In the genomic region with DNA sequence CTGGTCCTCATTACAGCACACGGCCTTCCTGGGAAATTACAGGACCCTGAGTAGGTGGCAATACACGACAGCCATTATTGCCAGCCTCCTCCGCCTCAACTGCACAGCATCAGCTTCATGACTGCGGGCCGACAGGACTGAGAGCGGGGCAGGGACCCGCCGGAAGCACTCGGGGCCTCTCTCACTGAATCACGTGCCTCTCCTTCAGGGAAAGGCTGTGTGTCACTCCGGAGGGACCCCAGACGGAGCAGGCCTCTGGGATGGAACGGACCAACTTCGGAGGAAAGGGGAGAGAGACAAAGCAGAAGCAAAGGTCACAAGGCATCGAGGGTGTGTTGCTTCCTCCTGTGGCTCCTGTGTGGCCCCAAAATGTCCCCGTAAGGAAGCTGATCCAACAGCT, we compare ENCODE assay signal across 1 cellular context.
TF ChIP-seq lines count a peak whose summit lies in the region.

No MANE protein-coding gene starts in this region.

TF ChIP-seq in HepG2, 621 proteins besides CTCF, POLR2A, EP300 and RAD21 (continued from another document and continues in another):
- TF ChIP-seq ZNF687 (CRISPR knock-in tag; IDR thresholded peaks at IDR 0.05) (peak; percentile 96), SP4 (CRISPR knock-in tag; IDR thresholded peaks at IDR 0.05) (0 out of 2 replicates have a peak, but pooled peaks have one; percentile 9), GATA4 (IDR thresholded peaks at IDR 0.05; ENCODE audit: borderline replicate concordance, low read depth) (0 out of 2 replicates have a peak, but pooled peaks have one; percentile 3), ZNF883 (CRISPR knock-in tag; IDR thresholded peaks at IDR 0.05; ENCODE audit: not compliant biosample characterization) (peak; percentile 46), ATF2 (CRISPR knock-in tag; IDR thresholded peaks at IDR 0.05) (no peak), SCMH1 (CRISPR knock-in tag; IDR thresholded peaks at IDR 0.05; ENCODE audit: borderline replicate concordance) (no peak), ZNF564 (CRISPR knock-in tag; IDR thresholded peaks at IDR 0.05) (0 out of 2 replicates have a peak, but pooled peaks have one; percentile 23), FOXO1 (CRISPR knock-in tag; IDR thresholded peaks at IDR 0.05) (no peak), ZSCAN31 (CRISPR knock-in tag; IDR thresholded peaks at IDR 0.05; ENCODE audit: low read depth) (0 out of 2 replicates have a peak, but pooled peaks have one; percentile 4), GABPA (IDR thresholded peaks at IDR 0.05; ENCODE audit: low read depth, low read length) (no peak), GABPA (CRISPR knock-in tag; IDR thresholded peaks at IDR 0.05; ENCODE audit: low read depth) (peak; percentile 48; the same call in 1 of the 2 replicates), POGZ (CRISPR knock-in tag; IDR thresholded peaks at IDR 0.05) (0 out of 2 replicates have a peak, but pooled peaks have one; percentile 9), RFXAP (CRISPR knock-in tag; IDR thresholded peaks at IDR 0.05; ENCODE audit: borderline replicate concordance) (no peak), GLI4 (CRISPR knock-in tag; IDR thresholded peaks at IDR 0.05; ENCODE audit: borderline replicate concordance) (0 out of 2 replicates have a peak, but pooled peaks have one; percentile 29), POLR2G (IDR thresholded peaks at IDR 0.05; ENCODE audit: low read depth, low read length) (0 out of 2 replicates have a peak, but pooled peaks have one; percentile 32), NR2C2 (CRISPR knock-in tag; IDR thresholded peaks at IDR 0.05; ENCODE audit: borderline replicate concordance) (peak; percentile 5; the same call in 1 of the 2 replicates), RARA (CRISPR knock-in tag; IDR thresholded peaks at IDR 0.05) (peak; percentile 32; the same call in 1 of the 2 replicates), ZFY (CRISPR knock-in tag; IDR thresholded peaks at IDR 0.05) (peak; percentile 64), ARNT2 (CRISPR knock-in tag; IDR thresholded peaks at IDR 0.05; ENCODE audit: low read depth) (0 out of 2 replicates have a peak, but pooled peaks have one; percentile 22), PHF21A (CRISPR knock-in tag; IDR thresholded peaks at IDR 0.05) (no peak), ZKSCAN1 (IDR thresholded peaks at IDR 0.05; ENCODE audit: low read length) (no peak), KDM5B (CRISPR knock-in tag; IDR thresholded peaks at IDR 0.05; ENCODE audit: borderline replicate concordance) (peak; percentile 18; the same call in 1 of the 2 replicates), ZFP62 (CRISPR knock-in tag; IDR thresholded peaks at IDR 0.05) (no peak), MAZ (IDR thresholded peaks at IDR 0.05; ENCODE audit: borderline replicate concordance, low read depth, low read length) (no peak), MAZ (CRISPR knock-in tag; IDR thresholded peaks at IDR 0.05; ENCODE audit: low read depth) (peak; percentile 41; the same call in 1 of the 2 replicates), FOXP1 (IDR thresholded peaks at IDR 0.05) (no peak), FOXP1 (CRISPR knock-in tag; IDR thresholded peaks at IDR 0.05) (no peak), JUN (CRISPR knock-in tag; IDR thresholded peaks at IDR 0.05) (no peak), ZNF136 (CRISPR knock-in tag; IDR thresholded peaks at IDR 0.05; ENCODE audit: low read depth) (peak; percentile 67; the same call in 1 of the 2 replicates), BHLHE40 (IDR thresholded peaks at IDR 0.05; ENCODE audit: low read length) (peak; percentile 68), TFDP1 (CRISPR knock-in tag; IDR thresholded peaks at IDR 0.05; ENCODE audit: borderline replicate concordance) (peak; percentile 42; the same call in 1 of the 2 replicates), ZBTB7A (CRISPR knock-in tag; IDR thresholded peaks at IDR 0.05) (peak; percentile 64), SIX4 (CRISPR knock-in tag; IDR thresholded peaks at IDR 0.05) (no peak), ATF7-NPFF (CRISPR knock-in tag; IDR thresholded peaks at IDR 0.05; ENCODE audit: low read depth) (peak; percentile 32; the same call in 1 of the 2 replicates), ZNF768 (CRISPR knock-in tag; IDR thresholded peaks at IDR 0.05) (peak; percentile 19; the same call in 1 of the 2 replicates), PHF20 (CRISPR knock-in tag; IDR thresholded peaks at IDR 0.05) (0 out of 2 replicates have a peak, but pooled peaks have one; percentile 13)
- TF ChIP-seq, protein P1, sequence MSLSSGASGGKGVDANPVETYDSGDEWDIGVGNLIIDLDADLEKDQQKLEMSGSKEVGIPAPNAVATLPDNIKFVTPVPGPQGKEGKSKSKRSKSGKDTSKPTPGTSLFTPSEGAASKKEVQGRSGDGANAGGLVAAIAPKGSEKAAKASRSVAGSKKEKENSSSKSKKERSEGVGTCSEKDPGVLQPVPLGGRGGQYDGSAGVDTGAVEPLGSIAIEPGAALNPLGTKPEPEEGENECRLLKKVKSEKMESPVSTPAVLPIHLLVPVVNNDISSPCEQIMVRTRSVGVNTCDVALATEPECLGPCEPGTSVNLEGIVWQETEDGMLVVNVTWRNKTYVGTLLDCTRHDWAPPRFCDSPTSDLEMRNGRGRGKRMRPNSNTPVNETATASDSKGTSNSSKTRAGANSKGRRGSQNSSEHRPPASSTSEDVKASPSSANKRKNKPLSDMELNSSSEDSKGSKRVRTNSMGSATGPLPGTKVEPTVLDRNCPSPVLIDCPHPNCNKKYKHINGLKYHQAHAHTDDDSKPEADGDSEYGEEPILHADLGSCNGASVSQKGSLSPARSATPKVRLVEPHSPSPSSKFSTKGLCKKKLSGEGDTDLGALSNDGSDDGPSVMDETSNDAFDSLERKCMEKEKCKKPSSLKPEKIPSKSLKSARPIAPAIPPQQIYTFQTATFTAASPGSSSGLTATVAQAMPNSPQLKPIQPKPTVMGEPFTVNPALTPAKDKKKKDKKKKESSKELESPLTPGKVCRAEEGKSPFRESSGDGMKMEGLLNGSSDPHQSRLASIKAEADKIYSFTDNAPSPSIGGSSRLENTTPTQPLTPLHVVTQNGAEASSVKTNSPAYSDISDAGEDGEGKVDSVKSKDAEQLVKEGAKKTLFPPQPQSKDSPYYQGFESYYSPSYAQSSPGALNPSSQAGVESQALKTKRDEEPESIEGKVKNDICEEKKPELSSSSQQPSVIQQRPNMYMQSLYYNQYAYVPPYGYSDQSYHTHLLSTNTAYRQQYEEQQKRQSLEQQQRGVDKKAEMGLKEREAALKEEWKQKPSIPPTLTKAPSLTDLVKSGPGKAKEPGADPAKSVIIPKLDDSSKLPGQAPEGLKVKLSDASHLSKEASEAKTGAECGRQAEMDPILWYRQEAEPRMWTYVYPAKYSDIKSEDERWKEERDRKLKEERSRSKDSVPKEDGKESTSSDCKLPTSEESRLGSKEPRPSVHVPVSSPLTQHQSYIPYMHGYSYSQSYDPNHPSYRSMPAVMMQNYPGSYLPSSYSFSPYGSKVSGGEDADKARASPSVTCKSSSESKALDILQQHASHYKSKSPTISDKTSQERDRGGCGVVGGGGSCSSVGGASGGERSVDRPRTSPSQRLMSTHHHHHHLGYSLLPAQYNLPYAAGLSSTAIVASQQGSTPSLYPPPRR (CRISPR knock-in tag; IDR thresholded peaks at IDR 0.05; ENCODE audit: borderline replicate concordance), result no peak
- TF ChIP-seq, protein P2, sequence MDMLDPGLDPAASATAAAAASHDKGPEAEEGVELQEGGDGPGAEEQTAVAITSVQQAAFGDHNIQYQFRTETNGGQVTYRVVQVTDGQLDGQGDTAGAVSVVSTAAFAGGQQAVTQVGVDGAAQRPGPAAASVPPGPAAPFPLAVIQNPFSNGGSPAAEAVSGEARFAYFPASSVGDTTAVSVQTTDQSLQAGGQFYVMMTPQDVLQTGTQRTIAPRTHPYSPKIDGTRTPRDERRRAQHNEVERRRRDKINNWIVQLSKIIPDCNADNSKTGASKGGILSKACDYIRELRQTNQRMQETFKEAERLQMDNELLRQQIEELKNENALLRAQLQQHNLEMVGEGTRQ (IDR thresholded peaks at IDR 0.05; ENCODE audit: low read depth, low read length), result no peak; the same call in 1 of the 2 replicates
- TF ChIP-seq, protein P2 (CRISPR knock-in tag; IDR thresholded peaks at IDR 0.05; ENCODE audit: borderline replicate concordance), result peak; percentile 69; the same call in 1 of the 2 replicates
- TF ChIP-seq, protein P3, sequence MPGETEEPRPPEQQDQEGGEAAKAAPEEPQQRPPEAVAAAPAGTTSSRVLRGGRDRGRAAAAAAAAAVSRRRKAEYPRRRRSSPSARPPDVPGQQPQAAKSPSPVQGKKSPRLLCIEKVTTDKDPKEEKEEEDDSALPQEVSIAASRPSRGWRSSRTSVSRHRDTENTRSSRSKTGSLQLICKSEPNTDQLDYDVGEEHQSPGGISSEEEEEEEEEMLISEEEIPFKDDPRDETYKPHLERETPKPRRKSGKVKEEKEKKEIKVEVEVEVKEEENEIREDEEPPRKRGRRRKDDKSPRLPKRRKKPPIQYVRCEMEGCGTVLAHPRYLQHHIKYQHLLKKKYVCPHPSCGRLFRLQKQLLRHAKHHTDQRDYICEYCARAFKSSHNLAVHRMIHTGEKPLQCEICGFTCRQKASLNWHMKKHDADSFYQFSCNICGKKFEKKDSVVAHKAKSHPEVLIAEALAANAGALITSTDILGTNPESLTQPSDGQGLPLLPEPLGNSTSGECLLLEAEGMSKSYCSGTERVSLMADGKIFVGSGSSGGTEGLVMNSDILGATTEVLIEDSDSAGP (CRISPR knock-in tag; IDR thresholded peaks at IDR 0.05; ENCODE audit: borderline replicate concordance), result 0 out of 2 replicates have a peak, but pooled peaks have one; percentile 21
- TF ChIP-seq, protein P4, sequence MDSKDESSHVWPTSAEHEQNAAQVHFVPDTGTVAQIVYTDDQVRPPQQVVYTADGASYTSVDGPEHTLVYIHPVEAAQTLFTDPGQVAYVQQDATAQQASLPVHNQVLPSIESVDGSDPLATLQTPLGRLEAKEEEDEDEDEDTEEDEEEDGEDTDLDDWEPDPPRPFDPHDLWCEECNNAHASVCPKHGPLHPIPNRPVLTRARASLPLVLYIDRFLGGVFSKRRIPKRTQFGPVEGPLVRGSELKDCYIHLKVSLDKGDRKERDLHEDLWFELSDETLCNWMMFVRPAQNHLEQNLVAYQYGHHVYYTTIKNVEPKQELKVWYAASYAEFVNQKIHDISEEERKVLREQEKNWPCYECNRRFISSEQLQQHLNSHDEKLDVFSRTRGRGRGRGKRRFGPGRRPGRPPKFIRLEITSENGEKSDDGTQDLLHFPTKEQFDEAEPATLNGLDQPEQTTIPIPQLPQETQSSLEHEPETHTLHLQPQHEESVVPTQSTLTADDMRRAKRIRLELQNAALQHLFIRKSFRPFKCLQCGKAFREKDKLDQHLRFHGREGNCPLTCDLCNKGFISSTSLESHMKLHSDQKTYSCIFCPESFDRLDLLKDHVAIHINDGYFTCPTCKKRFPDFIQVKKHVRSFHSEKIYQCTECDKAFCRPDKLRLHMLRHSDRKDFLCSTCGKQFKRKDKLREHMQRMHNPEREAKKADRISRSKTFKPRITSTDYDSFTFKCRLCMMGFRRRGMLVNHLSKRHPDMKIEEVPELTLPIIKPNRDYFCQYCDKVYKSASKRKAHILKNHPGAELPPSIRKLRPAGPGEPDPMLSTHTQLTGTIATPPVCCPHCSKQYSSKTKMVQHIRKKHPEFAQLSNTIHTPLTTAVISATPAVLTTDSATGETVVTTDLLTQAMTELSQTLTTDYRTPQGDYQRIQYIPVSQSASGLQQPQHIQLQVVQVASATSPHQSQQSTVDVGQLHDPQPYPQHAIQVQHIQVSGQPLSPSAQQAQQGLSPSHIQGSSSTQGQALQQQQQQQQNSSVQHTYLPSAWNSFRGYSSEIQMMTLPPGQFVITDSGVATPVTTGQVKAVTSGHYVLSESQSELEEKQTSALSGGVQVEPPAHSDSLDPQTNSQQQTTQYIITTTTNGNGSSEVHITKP (CRISPR knock-in tag; IDR thresholded peaks at IDR 0.05; ENCODE audit: low read depth), result peak; percentile 96
